ENCODE assay signal across 8 cellular contexts in the genomic region with DNA sequence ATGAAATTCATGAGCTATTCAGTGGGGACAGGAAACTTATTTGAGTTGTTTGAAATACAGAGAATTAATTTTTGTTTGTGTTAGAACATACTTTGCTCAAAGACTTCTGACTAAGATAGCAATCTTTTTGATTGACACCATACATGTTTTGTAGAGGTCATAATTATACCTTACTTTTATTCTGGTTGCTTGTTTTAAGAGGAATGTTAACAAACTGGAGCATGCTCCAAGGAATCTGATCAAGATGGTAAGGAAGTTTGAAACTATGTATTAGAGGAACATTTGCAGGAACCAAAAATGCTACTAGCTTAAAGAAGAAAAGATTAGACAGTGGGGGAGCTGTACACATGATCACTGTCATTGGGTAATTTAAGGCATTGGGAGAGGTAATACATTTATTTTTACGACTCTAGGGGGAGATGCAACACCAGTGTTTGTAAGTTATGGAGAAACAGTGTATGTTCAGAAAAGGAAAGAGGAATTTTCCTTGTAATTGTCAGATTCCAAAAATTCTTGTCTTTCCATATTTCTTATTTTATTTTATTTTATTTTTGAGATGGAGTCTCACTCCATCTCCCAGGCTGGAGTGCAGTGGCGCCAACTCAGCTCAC. TPM values are rescaled to one million over a fixed set of nuclear protein-coding genes. Genes with fewer than 3 reads are reported as not detected.
DNase-seq lines count a peak whose midpoint lies in the region; ATAC-seq, FAIRE-seq and TF ChIP-seq lines count a peak whose summit lies in the region.

No MANE protein-coding gene starts in this region.

- H3K4me3 Mint-ChIP-seq in activated CD8-positive, alpha-beta T cell treated with anti-CD3 and anti-CD28 coated beads, Interleukin-2, amount 10 ng/mL, durations not matched to agents 7 days and 5 days: no peak overlapping the region

- no peak for DNase-seq in activated CD8-positive, alpha-beta T cell treated with anti-CD3 and anti-CD28 coated beads, Interleukin-2, amount 10 ng/mL, durations not matched to agents 7 days and 5 days
- DNase-seq in left lobe of liver (ENCODE audit: low spot score) (no peak), DMS153 treated with DMSO at 0.1 percent for 48 hours (lab: John Stamatoyannopoulos, UW; ENCODE audit: unreplicated experiment) (no peak)

- POLR2A ChIA-PET in activated CD8-positive, alpha-beta T cell treated with anti-CD3 and anti-CD28 coated beads, Interleukin-2, amount 10 ng/mL, durations not matched to agents 7 days and 5 days (lab: Charles Lee): no interaction called here

- peaks cover 47% of the 10 kb centered on the region for H3K4me1 Mint-ChIP-seq in activated CD8-positive, alpha-beta T cell treated with anti-CD3 and anti-CD28 coated beads, Interleukin-2, amount 10 ng/mL, durations not matched to agents 7 days and 5 days (ENCODE audit: low read depth)

- H3K27me3 Mint-ChIP-seq in activated CD8-positive, alpha-beta T cell treated with anti-CD3 and anti-CD28 coated beads, Interleukin-2, amount 10 ng/mL, durations not matched to agents 7 days and 5 days (ENCODE audit: low read depth): no peaks in the 10 kb centered on the region

- FAIRE-seq in A204.1 (lab: Jason Lieb, UNC): peak; percentile 90

- H3K36me3 Mint-ChIP-seq in activated CD8-positive, alpha-beta T cell treated with anti-CD3 and anti-CD28 coated beads, Interleukin-2, amount 10 ng/mL, durations not matched to agents 7 days and 5 days (ENCODE audit: low read depth): peaks cover 9% of the 10 kb centered on the region

- no peak overlapping the region for H3K27ac Mint-ChIP-seq in activated CD8-positive, alpha-beta T cell treated with anti-CD3 and anti-CD28 coated beads, Interleukin-2, amount 10 ng/mL, durations not matched to agents 7 days and 5 days

- CTCF ChIA-PET in activated CD8-positive, alpha-beta T cell treated with anti-CD3 and anti-CD28 coated beads, Interleukin-2, amount 10 ng/mL, durations not matched to agents 7 days and 5 days (lab: Charles Lee): interaction anchor here (0.6 to 2.2 kb wide), 16 partner anchors 9 to 636 kb away, joined by 3 to 15 read pairs (median 3); no protein-coding TSS in a partner anchor

- no peaks in the 10 kb centered on the region for H3K9me3 Mint-ChIP-seq in activated CD8-positive, alpha-beta T cell treated with anti-CD3 and anti-CD28 coated beads, Interleukin-2, amount 10 ng/mL, durations not matched to agents 7 days and 5 days (ENCODE audit: insufficient read depth)

- ATAC-seq in HG03354 (IDR thresholded peaks at IDR 0.05; ENCODE audit: poor library complexity, severe bottlenecking, unreplicated experiment): peak; percentile 45
- ATAC-seq in activated CD8-positive, alpha-beta T cell treated with anti-CD3 and anti-CD28 coated beads, Interleukin-2, amount 10 ng/mL, durations not matched to agents 7 days and 5 days: peak; percentile 59
- ATAC-seq in left lobe of liver: peak; percentile 84
- ATAC-seq in GM18858 (IDR thresholded peaks at IDR 0.05; ENCODE audit: unreplicated experiment): no peak
- no peak for ATAC-seq in GM19324 (IDR thresholded peaks at IDR 0.05; ENCODE audit: low FRiP score, unreplicated experiment)

- peak; percentile 46; the same call in 2 of the 3 replicates for TF ChIP-seq CTCF in GM12872 (IDR thresholded peaks at IDR 0.05; ENCODE audit: insufficient read depth, low read depth, low read length)

RNA-seq across cellular contexts. Expression of gene AGFG1, which starts 8.0 kb away (rescaled TPM):
- total RNA-seq in activated CD8-positive, alpha-beta T cell treated with anti-CD3 and anti-CD28 coated beads, Interleukin-2, amount 10 ng/mL, durations not matched to agents 7 days and 5 days: 10 to 100 TPM; 65.6 to 71.2 TPM
- total RNA-seq in left lobe of liver: 21.9 TPM

Comparison
In these comparisons a context has a peak if more than half of its experiments do, and no peak if none do; other contexts are left out.
1. ATAC-seq: peak in HG03354 (single experiment), activated CD8-positive, alpha-beta T cell treated with anti-CD3 and anti-CD28 coated beads, Interleukin-2, amount 10 ng/mL, durations not matched to agents 7 days and 5 days (single experiment) and left lobe of liver (single experiment); none in GM18858 (single experiment) and GM19324 (single experiment).